ENCODE assay signal across 8 cellular contexts in the genomic region with DNA sequence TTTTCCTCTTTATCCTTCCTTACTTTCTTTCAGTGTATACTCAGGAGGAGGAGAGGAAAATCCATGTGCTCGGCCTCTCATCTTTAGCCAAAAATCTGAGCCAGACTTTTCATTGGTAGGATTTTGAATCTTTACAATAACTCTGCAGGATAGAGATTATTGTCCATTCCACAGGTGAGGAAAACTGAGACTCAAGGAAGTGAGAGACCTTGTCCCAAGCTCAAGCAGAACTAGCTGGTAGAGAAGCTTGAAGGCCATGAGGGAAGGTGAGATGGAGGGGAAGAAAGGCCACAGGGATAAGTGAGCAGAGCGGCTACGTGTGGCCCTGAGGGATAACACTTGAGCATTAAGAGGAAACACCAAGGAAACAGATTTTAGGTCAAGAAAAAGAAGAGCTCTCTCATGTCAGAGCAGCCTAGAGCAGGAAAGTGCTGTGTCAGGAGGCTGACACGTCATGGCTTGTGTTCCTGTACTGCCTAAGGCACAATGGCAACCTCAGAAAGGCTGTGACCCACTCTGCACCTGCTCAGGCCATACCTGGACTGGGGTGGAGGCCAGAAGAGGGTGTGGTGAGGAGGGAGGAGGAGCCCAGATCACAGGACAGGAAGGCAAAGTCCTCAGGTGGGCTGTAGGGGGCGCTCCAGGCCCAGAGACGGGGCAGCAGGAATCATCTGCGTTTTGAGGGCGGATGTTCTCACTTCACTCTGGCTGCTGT. TPM values are rescaled to one million over a fixed set of nuclear protein-coding genes. Genes with fewer than 3 reads are reported as not detected.
DNase-seq lines count a peak whose midpoint lies in the region; ATAC-seq and TF ChIP-seq lines count a peak whose summit lies in the region.

No MANE protein-coding gene starts in this region.

- CTCF ChIA-PET in activated CD4-positive, alpha-beta memory T cell treated with anti-CD3 and anti-CD28 coated beads, Interleukin-2, amount 10 ng/mL, durations not matched to agents 7 days and 5 days (lab: Charles Lee) = interaction anchor here (0.6 to 3.0 kb wide), 25 partner anchors 10 to 293 kb away, joined by 3 to 107 read pairs (median 4); partner anchors contain the start of genes MT1E and MT2A

- H3K4me3 Mint-ChIP-seq in activated CD4-positive, alpha-beta memory T cell treated with anti-CD3 and anti-CD28 coated beads, Interleukin-2, amount 10 ng/mL, durations not matched to agents 7 days and 5 days = no peak overlapping the region
- H3K4me3 Mint-ChIP-seq in effector memory CD8-positive, alpha-beta T cell = no peak overlapping the region
- H3K4me3 Mint-ChIP-seq in mesothelial cell of epicardium = no peak overlapping the region

- peaks cover 8% of the 10 kb centered on the region for H3K4me1 Mint-ChIP-seq in activated CD4-positive, alpha-beta memory T cell treated with anti-CD3 and anti-CD28 coated beads, Interleukin-2, amount 10 ng/mL, durations not matched to agents 7 days and 5 days
- peaks cover 0 to 4% of the 10 kb centered on the region in 2 donors for H3K4me1 Mint-ChIP-seq in effector memory CD8-positive, alpha-beta T cell (ENCODE audit: low read depth in 2 of 2)
- no peaks in the 10 kb centered on the region for H3K4me1 Mint-ChIP-seq in mesothelial cell of epicardium

- no peaks in the 10 kb centered on the region for H3K36me3 Mint-ChIP-seq in activated CD4-positive, alpha-beta memory T cell treated with anti-CD3 and anti-CD28 coated beads, Interleukin-2, amount 10 ng/mL, durations not matched to agents 7 days and 5 days (ENCODE audit: low read depth)
- no peaks in the 10 kb centered on the region for H3K36me3 Mint-ChIP-seq in effector memory CD8-positive, alpha-beta T cell (ENCODE audit: insufficient read depth)
- no peaks in the 10 kb centered on the region for H3K36me3 Mint-ChIP-seq in mesothelial cell of epicardium

- DNase-seq in GM13976 (ENCODE audit: low spot score) (peak; percentile 85), NCI-H460 (ENCODE audit: extremely low read depth, low read depth) (peak; percentile 78), mesothelial cell of epicardium (ENCODE audit: low spot score in 2 of 2, unreplicated experiment in 2 of 2) (peak in 1 of 2 experiments; percentile 54), NCI-H2081 treated with DMSO at 0.1 percent for 48 hours (lab: John Stamatoyannopoulos, UW) (no peak)
- peak; percentile 91 for DNase-seq in activated CD4-positive, alpha-beta memory T cell treated with anti-CD3 and anti-CD28 coated beads, Interleukin-2, amount 10 ng/mL, durations not matched to agents 7 days and 5 days
- peak; percentile 82 to 87 (median 83) for DNase-seq in effector memory CD8-positive, alpha-beta T cell
- DNase-seq in stimulated activated CD8-positive, alpha-beta memory T cell treated with anti-CD3 and anti-CD28 coated beads, Interleukin-4, amount 100 ng/mL, for 48 hours = peak; percentile 95

- no peak overlapping the region for H3K27ac Mint-ChIP-seq in activated CD4-positive, alpha-beta memory T cell treated with anti-CD3 and anti-CD28 coated beads, Interleukin-2, amount 10 ng/mL, durations not matched to agents 7 days and 5 days
- H3K27ac Mint-ChIP-seq in effector memory CD8-positive, alpha-beta T cell = no peak overlapping the region
- no peak overlapping the region for H3K27ac Mint-ChIP-seq in mesothelial cell of epicardium

- in situ Hi-C loops in GM13976 (cut with MboI; ENCODE audit: low sequenced_read_pairs, unreplicated experiment) = loop anchor here (10.0 kb wide), 1 partner anchor 128 kb away; no protein-coding TSS in a partner anchor

- TF ChIP-seq CTCF in GM13976 (IDR thresholded peaks at IDR 0.05; ENCODE audit: borderline replicate concordance, control extremely low read depth, extremely low read depth, insufficient read depth, missing control alignments) (peak; percentile 73), mesothelial cell of epicardium (IDR thresholded peaks at IDR 0.05; ENCODE audit: unreplicated experiment) (peak; percentile 25)

- ATAC-seq in HG02938 (IDR thresholded peaks at IDR 0.05; ENCODE audit: unreplicated experiment) = peak; percentile 88
- ATAC-seq in effector memory CD8-positive, alpha-beta T cell (replicated peaks) = peak; percentile 99

- peaks cover 14% of the 10 kb centered on the region for H3K27me3 Mint-ChIP-seq in activated CD4-positive, alpha-beta memory T cell treated with anti-CD3 and anti-CD28 coated beads, Interleukin-2, amount 10 ng/mL, durations not matched to agents 7 days and 5 days
- H3K27me3 Mint-ChIP-seq in effector memory CD8-positive, alpha-beta T cell = peaks cover 0 to 16% of the 10 kb centered on the region in 2 donors
- peaks cover 4% of the 10 kb centered on the region for H3K27me3 Mint-ChIP-seq in mesothelial cell of epicardium (ENCODE audit: low read depth)

- POLR2A ChIA-PET in activated CD4-positive, alpha-beta memory T cell treated with anti-CD3 and anti-CD28 coated beads, Interleukin-2, amount 10 ng/mL, durations not matched to agents 7 days and 5 days (lab: Charles Lee) = interaction anchor here (0.7 to 2.4 kb wide), 5 partner anchors 24 to 275 kb away, joined by 3 to 19 read pairs (median 4); partner anchors contain the start of genes MT1X and MT2A

- peaks cover 4% of the 10 kb centered on the region for H3K9me3 Mint-ChIP-seq in activated CD4-positive, alpha-beta memory T cell treated with anti-CD3 and anti-CD28 coated beads, Interleukin-2, amount 10 ng/mL, durations not matched to agents 7 days and 5 days
- no peaks in the 10 kb centered on the region for H3K9me3 Mint-ChIP-seq in effector memory CD8-positive, alpha-beta T cell
- peaks cover 24% of the 10 kb centered on the region for H3K9me3 Mint-ChIP-seq in mesothelial cell of epicardium

RNA-seq across cellular contexts. Expression of gene MT4, which starts 11.9 kb away (rescaled TPM):
- not detected in 2 replicates for total RNA-seq in NCI-H460 (2014; rRNA removed; shearing (Covaris generic))
- not detected in 2 replicates for polyA plus RNA-seq in NCI-H460 (2014; cell fraction: nucleus; rRNA removed)
- not detected for total RNA-seq in activated CD4-positive, alpha-beta memory T cell treated with anti-CD3 and anti-CD28 coated beads, Interleukin-2, amount 10 ng/mL, durations not matched to agents 7 days and 5 days
- not detected in 3 replicates for total RNA-seq in mesothelial cell of epicardium

RNA-seq across cellular contexts. Expression of gene MT3, which starts 12.6 kb away (rescaled TPM):
- not detected in 2 replicates for total RNA-seq in NCI-H460 (2014; rRNA removed; shearing (Covaris generic))
- polyA plus RNA-seq in NCI-H460 (2014; cell fraction: nucleus; rRNA removed) = not detected in 2 replicates
- 1 to 10 TPM; 1.8 to 2.5 TPM for total RNA-seq in activated CD4-positive, alpha-beta memory T cell treated with anti-CD3 and anti-CD28 coated beads, Interleukin-2, amount 10 ng/mL, durations not matched to agents 7 days and 5 days
- total RNA-seq in mesothelial cell of epicardium = not detected in 3 replicates

RNA-seq across cellular contexts. Expression of gene MT2A, which starts 31.6 kb away (rescaled TPM):
- total RNA-seq in NCI-H460 (2014; rRNA removed; shearing (Covaris generic)) = 83.8 and 113 TPM in 2 replicates
- polyA plus RNA-seq in NCI-H460 (2014; cell fraction: nucleus; rRNA removed) = 0.43 and 2.2 TPM in 2 replicates
- total RNA-seq in activated CD4-positive, alpha-beta memory T cell treated with anti-CD3 and anti-CD28 coated beads, Interleukin-2, amount 10 ng/mL, durations not matched to agents 7 days and 5 days = 10 to 100 TPM; 47.9 to 51.4 TPM
- 4.4 to 5.7 TPM (median 5.3 TPM) in 3 replicates for total RNA-seq in mesothelial cell of epicardium

RNA-seq across cellular contexts. Expression of gene MT1E, which starts 48.8 kb away (rescaled TPM):
- total RNA-seq in NCI-H460 (2014; rRNA removed; shearing (Covaris generic)) = 2.3 TPM in 1 of 2 replicates, not detected in the other
- 1.2 TPM in 1 of 2 replicates, not detected in the other for polyA plus RNA-seq in NCI-H460 (2014; cell fraction: nucleus; rRNA removed)
- 10 to 100 TPM; 10.4 to 12.3 TPM for total RNA-seq in activated CD4-positive, alpha-beta memory T cell treated with anti-CD3 and anti-CD28 coated beads, Interleukin-2, amount 10 ng/mL, durations not matched to agents 7 days and 5 days
- total RNA-seq in mesothelial cell of epicardium = 0.99 TPM in 1 of 3 replicates, not detected in the others

RNA-seq across cellular contexts. Expression of gene MT1M, which starts 55.7 kb away (rescaled TPM):
- not detected in 2 replicates for total RNA-seq in NCI-H460 (2014; rRNA removed; shearing (Covaris generic))
- not detected in 2 replicates for polyA plus RNA-seq in NCI-H460 (2014; cell fraction: nucleus; rRNA removed)
- not detected for total RNA-seq in activated CD4-positive, alpha-beta memory T cell treated with anti-CD3 and anti-CD28 coated beads, Interleukin-2, amount 10 ng/mL, durations not matched to agents 7 days and 5 days
- total RNA-seq in mesothelial cell of epicardium = not detected in 3 replicates
